ENCODE assay signal across 27 cellular contexts in the genomic region with DNA sequence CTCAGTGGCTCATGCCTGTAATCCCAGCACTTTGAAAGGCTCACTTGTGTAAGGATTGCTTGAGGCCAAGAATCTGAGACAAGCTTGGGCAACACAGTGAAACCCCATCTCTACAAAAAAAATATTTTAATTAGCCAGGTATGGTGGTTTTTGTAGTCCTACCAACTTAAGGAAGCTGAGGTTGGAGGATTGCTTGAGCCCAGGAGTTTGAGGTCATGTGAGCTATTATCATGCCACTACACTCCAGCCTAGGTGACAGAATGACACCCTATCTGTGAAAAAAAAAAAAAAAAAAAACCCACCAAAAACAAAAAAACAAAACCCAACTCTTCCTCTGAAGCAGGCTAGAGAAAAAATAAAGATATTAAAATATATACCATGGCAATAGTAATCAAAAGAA.
"Had no signal": no experiment of that assay in that cellular context is flagged by ENCODE, and none has a peak within 500 bp of the region (broad histone marks: within the 10 kb centered on the region; RNA-seq: fewer than 3 reads in every experiment).

No MANE protein-coding gene starts in this region.

- H3K27ac ChIP-seq: brain microvascular endothelial cell, epithelial cell of prostate, esophagus squamous epithelium, gastroesophageal sphincter had no signal

- H3K27me3 Mint-ChIP-seq: activated CD4-positive, alpha-beta memory T cell treated with anti-CD3 and anti-CD28 coated beads for 36 hours; activated CD4-positive, alpha-beta T cell treated with anti-CD3 and anti-CD28 coated beads for 36 hours; activated CD4-positive, alpha-beta T cell treated with anti-CD3 and anti-CD28 coated beads, Interleukin-2, amount 10 ng/mL, durations not matched to agents 24 days and 14 days; activated CD8-positive, alpha-beta memory T cell treated with anti-CD3 and anti-CD28 coated beads, Interleukin-2, amount 10 ng/mL, durations not matched to agents 7 days and 5 days; activated naive CD8-positive, alpha-beta T cell; activated T-helper 17 cell treated with anti-CD3 and anti-CD28 coated beads, Interleukin-2, amount 50 U/mL, for 72 hours had no signal

- H3K27me3 ChIP-seq: brain microvascular endothelial cell, esophagus squamous epithelium, gastroesophageal sphincter had no signal

- H3K36me3 ChIP-seq: brain microvascular endothelial cell had no signal

- ATAC-seq: activated CD4-positive, alpha-beta T cell treated with anti-CD3 and anti-CD28 coated beads for 36 hours; activated CD8-positive, alpha-beta memory T cell treated with anti-CD3 and anti-CD28 coated beads, Interleukin-2, amount 10 ng/mL, durations not matched to agents 7 days and 5 days; activated CD8-positive, alpha-beta T cell treated with anti-CD3 and anti-CD28 coated beads, Interleukin-2, amount 10 ng/mL, durations not matched to agents 7 days and 5 days; activated T-cell treated with anti-CD3 and anti-CD28 coated beads, Interleukin-2, amount 50 U/mL, for 4 hours; activated T-helper 17 cell treated with anti-CD3 and anti-CD28 coated beads, Interleukin-2, amount 50 U/mL, for 72 hours; gastroesophageal sphincter had no signal

- H3K27ac Mint-ChIP-seq: activated CD4-positive, alpha-beta memory T cell treated with anti-CD3 and anti-CD28 coated beads for 36 hours; activated CD4-positive, alpha-beta T cell treated with anti-CD3 and anti-CD28 coated beads for 36 hours; activated CD4-positive, alpha-beta T cell treated with anti-CD3 and anti-CD28 coated beads, Interleukin-2, amount 10 ng/mL, durations not matched to agents 24 days and 14 days; activated CD8-positive, alpha-beta memory T cell treated with anti-CD3 and anti-CD28 coated beads, Interleukin-2, amount 10 ng/mL, durations not matched to agents 7 days and 5 days; activated CD8-positive, alpha-beta T cell treated with anti-CD3 and anti-CD28 coated beads, Interleukin-2, amount 10 ng/mL, durations not matched to agents 7 days and 5 days; activated naive CD8-positive, alpha-beta T cell; activated T-helper 17 cell treated with anti-CD3 and anti-CD28 coated beads, Interleukin-2, amount 50 U/mL, for 72 hours had no signal

- H3K4me3 ChIP-seq: esophagus squamous epithelium, gastroesophageal sphincter had no signal

- H3K4me3 Mint-ChIP-seq: activated CD4-positive, alpha-beta memory T cell treated with anti-CD3 and anti-CD28 coated beads for 36 hours; activated CD4-positive, alpha-beta T cell treated with anti-CD3 and anti-CD28 coated beads for 36 hours; activated CD4-positive, alpha-beta T cell treated with anti-CD3 and anti-CD28 coated beads, Interleukin-2, amount 10 ng/mL, durations not matched to agents 24 days and 14 days; activated CD8-positive, alpha-beta memory T cell treated with anti-CD3 and anti-CD28 coated beads, Interleukin-2, amount 10 ng/mL, durations not matched to agents 7 days and 5 days; activated CD8-positive, alpha-beta T cell treated with anti-CD3 and anti-CD28 coated beads, Interleukin-2, amount 10 ng/mL, durations not matched to agents 7 days and 5 days; activated naive CD8-positive, alpha-beta T cell; activated T-cell treated with anti-CD3 and anti-CD28 coated beads, Interleukin-2, amount 50 U/mL, for 4 hours; activated T-helper 17 cell treated with anti-CD3 and anti-CD28 coated beads, Interleukin-2, amount 50 U/mL, for 72 hours had no signal

- DNase-seq: activated CD4-positive, alpha-beta memory T cell treated with anti-CD3 and anti-CD28 coated beads for 36 hours; activated CD4-positive, alpha-beta T cell treated with anti-CD3 and anti-CD28 coated beads for 36 hours; activated CD4-positive, alpha-beta T cell treated with anti-CD3 and anti-CD28 coated beads, Interleukin-2, amount 10 ng/mL, durations not matched to agents 24 days and 14 days; activated CD4-positive, CD25-positive, alpha-beta regulatory T cell; activated CD4-positive, CD25-positive, alpha-beta regulatory T cell treated with anti-CD3 and anti-CD28 coated beads, Interleukin-2, amount 50 U/mL, for 72 hours; activated CD8-positive, alpha-beta memory T cell treated with anti-CD3 and anti-CD28 coated beads, Interleukin-2, amount 10 ng/mL, durations not matched to agents 7 days and 5 days; activated CD8-positive, alpha-beta T cell treated with anti-CD3 and anti-CD28 coated beads, Interleukin-2, amount 10 ng/mL, durations not matched to agents 7 days and 5 days; activated effector memory CD4-positive, alpha-beta T cell treated with Interleukin-2 at 50 U/mL for 16 hours; activated gamma-delta T cell treated with Interleukin-2 at 50 U/mL for 16 hours; activated naive CD4-positive, alpha-beta T cell treated with anti-CD3 and anti-CD28 coated beads, Interleukin-2, amount 50 U/mL, for 16 hours; activated naive CD4-positive, alpha-beta T cell treated with Interleukin-2 at 50 U/mL for 16 hours; activated T-cell treated with anti-CD3 and anti-CD28 coated beads, Interleukin-2, amount 50 U/mL, for 4 hours; amniotic stem cell; anterior cingulate cortex; brain microvascular endothelial cell; cortex of kidney; dermis blood vessel endothelial cell; effector CD4-positive, alpha-beta T cell; esophagus squamous epithelium; foreskin melanocyte had no signal

- FAIRE-seq: astrocyte, bronchial epithelial cell, endothelial cell of umbilical vein had no signal

- H3K4me1 ChIP-seq: esophagus squamous epithelium, gastroesophageal sphincter had no signal

- H3K9me3 Mint-ChIP-seq: activated T-cell treated with anti-CD3 and anti-CD28 coated beads, Interleukin-2, amount 50 U/mL, for 4 hours; activated T-helper 17 cell treated with anti-CD3 and anti-CD28 coated beads, Interleukin-2, amount 50 U/mL, for 72 hours had no signal
